8 cellular contexts compared by ENCODE assay signal in genomic region chr15:74955796-74956647, GRCh38. TPM values are rescaled to one million over a fixed set of nuclear protein-coding genes. Genes with fewer than 3 reads are reported as not detected.
A peak's percentile ranks its signal among the peaks of the same experiment; 100 is the strongest.
DNase-seq lines count a peak whose midpoint lies in the region; ATAC-seq, FAIRE-seq and TF ChIP-seq lines count a peak whose summit lies in the region.

No MANE protein-coding gene starts in this region.

- H3K27ac Mint-ChIP-seq in IgD-negative memory B cell: peak overlapping the region in 1 of 3 donors; percentile 10

- H3K36me3 ChIP-seq in colonic mucosa: no peaks in the 10 kb centered on the region
- H3K36me3 ChIP-seq in liver (ENCODE audit: control insufficient read depth in 4 of 4, insufficient read depth in 3 of 4, low read depth in 1 of 4, low read length in 3 of 4): no peaks in the 10 kb centered on the region

- WGBS in liver: 14% methylated on average over 88 of the region's 88 CpGs

- H3K9ac ChIP-seq in colonic mucosa (ENCODE audit: low read depth in 2 of 2, low read length in 2 of 2) (peak overlapping the region; percentile 92 to 93), liver (ENCODE audit: low read depth in 1 of 2, low read length in 2 of 2) (peak overlapping the region in 1 of 2 donors; percentile 60)

- peaks cover 23% of the 10 kb centered on the region for H3K27me3 Mint-ChIP-seq in IgD-negative memory B cell

- peaks cover 5 to 11% (median 11%) of the 10 kb centered on the region in 3 donors for H3K4me1 Mint-ChIP-seq in IgD-negative memory B cell

- TF ChIP-seq CTCF in C4-2B (conservative IDR thresholded peaks at IDR 0.05): no peak
- TF ChIP-seq CTCF in colonic mucosa (IDR thresholded peaks at IDR 0.05): peak; percentile 36
- peak; percentile 14 for TF ChIP-seq CTCF in liver (IDR thresholded peaks at IDR 0.05; ENCODE audit: low read depth, low read length, missing input control)

- H3K4me3 ChIP-seq in colonic mucosa: peak overlapping the region; percentile 69
- H3K4me3 ChIP-seq in liver (ENCODE audit: low read depth in 1 of 3, low read length in 3 of 3): peak overlapping the region; percentile 54 to 65 (median 62)

- no peak for FAIRE-seq in urothelium cell line (lab: Jason Lieb, UNC)

- peak overlapping the region; percentile 32 for H3K27ac ChIP-seq in C4-2B
- H3K27ac ChIP-seq in colonic mucosa: peak overlapping the region; percentile 92
- H3K27ac ChIP-seq in liver (ENCODE audit: low read depth in 1 of 2, low read length in 2 of 2): peak overlapping the region; percentile 68 to 69

- no peak for TF ChIP-seq RAD21 in liver (IDR thresholded peaks at IDR 0.05)

- H3K36me3 Mint-ChIP-seq in IgD-negative memory B cell: peaks cover 1% of the 10 kb centered on the region

- H3K9me3 ChIP-seq in colonic mucosa (no peaks in the 10 kb centered on the region), liver (ENCODE audit: control insufficient read depth in 4 of 4, low read length in 3 of 4) (no peaks in the 10 kb centered on the region)

- H3K4me1 ChIP-seq in colonic mucosa (peaks cover 18% of the 10 kb centered on the region), liver (ENCODE audit: control insufficient read depth in 4 of 4, insufficient read depth in 4 of 4, low read length in 3 of 4) (peaks cover 17 to 28% (median 23%) of the 10 kb centered on the region in 4 donors)

- intact Hi-C loops in colonic mucosa (cut with DNase I): loop anchor here (10.0 kb wide), 1 partner anchor 321 kb away; no protein-coding TSS in a partner anchor

- H3K9me3 Mint-ChIP-seq in IgD-negative memory B cell: no peaks in the 10 kb centered on the region

- H3K27me3 ChIP-seq in colonic mucosa (peaks cover 5% of the 10 kb centered on the region), liver (ENCODE audit: control insufficient read depth in 4 of 4, insufficient read depth in 4 of 4, low read length in 3 of 4) (peaks cover 0 to 7% (median 4%) of the 10 kb centered on the region in 4 donors)

- DNase-seq in activated CD4-positive, alpha-beta T cell treated with anti-CD3 and anti-CD28 coated beads for 24 hours (ENCODE audit: low read depth in 2 of 2): peak; percentile 49 to 62
- DNase-seq in colonic mucosa: peak; percentile 84
- DNase-seq in stimulated activated CD4-positive, alpha-beta T cell treated with anti-CD3 and anti-CD28 coated beads, Interleukin-4, amount 100 ng/mL, for 48 hours (ENCODE audit: low read depth in 2 of 2): peak; percentile 63 to 65
- DNase-seq in urothelium cell line (ENCODE audit: low spot score): no peak

- ATAC-seq in GM19468 (IDR thresholded peaks at IDR 0.05; ENCODE audit: extremely low read depth, unreplicated experiment): peak; percentile 16

- peak overlapping the region; percentile 9 to 78 (median 62) for H3K4me3 Mint-ChIP-seq in IgD-negative memory B cell

TF ChIP-seq in liver, 16 proteins besides CTCF, POLR2A, EP300 and RAD21:
- TF ChIP-seq FOXA1 (IDR thresholded peaks at IDR 0.05): no peak
TF ChIP-seq in liver: peak in this region for 0.

RNA-seq across cellular contexts. Expression of gene RPP25, which starts 0.6 kb away (rescaled TPM):
- polyA plus RNA-seq in IgD-negative memory B cell: 4.9 TPM
- 10 to 100 TPM in 1 of 2 donors, 1 to 10 TPM in 1; 7.8 to 25.5 TPM for total RNA-seq in colonic mucosa
- total RNA-seq in liver: 1 to 10 TPM; 2.3 TPM
- 1 to 10 TPM; 2.2 to 3.3 TPM for polyA plus RNA-seq in liver

RNA-seq across cellular contexts. Expression of gene COX5A, which starts 18.1 kb away (rescaled TPM):
- polyA plus RNA-seq in IgD-negative memory B cell: 325 TPM
- 100 to 1,000 TPM; 563 to 623 TPM for total RNA-seq in colonic mucosa
- total RNA-seq in liver: 10 to 100 TPM; 47.9 to 60.0 TPM
- polyA plus RNA-seq in liver: 100 to 1,000 TPM; 320 to 374 TPM

RNA-seq across cellular contexts. Expression of gene SCAMP5, which starts 39.3 kb away (rescaled TPM):
- 0.24 TPM for polyA plus RNA-seq in IgD-negative memory B cell
- total RNA-seq in colonic mucosa: 10 to 100 TPM in 1 of 2 donors, 1 to 10 TPM in 1; 4.9 to 24.9 TPM
- total RNA-seq in liver: 1 to 10 TPM in 1 of 2 donors, under 1 TPM in 1; 0.50 to 5.8 TPM
- polyA plus RNA-seq in liver: 1 to 10 TPM; 5.6 to 7.5 TPM

RNA-seq across cellular contexts. Expression of gene FAM219B, which starts 49.4 kb away (rescaled TPM):
- polyA plus RNA-seq in IgD-negative memory B cell (42.7 TPM), liver (1 to 10 TPM; 7.5 to 9.0 TPM)
- total RNA-seq in colonic mucosa (10 to 100 TPM; 44.7 to 54.2 TPM), liver (10 to 100 TPM; 15.3 to 15.6 TPM)

Comparison
In these comparisons a context has a peak if more than half of its experiments do, and no peak if none do; other contexts are left out.
1. H3K27ac ChIP-seq: peak in every context shown above with its lines; median percentile 92 in colonic mucosa; 68 in liver; 32 in C4-2B.
2. RNA of gene COX5A, which starts 18.1 kb away (total RNA-seq): 563 to 623 TPM in colonic mucosa; 47.9 to 60.0 TPM in liver; every median in the first group is over 4 times any median in the second.